In the genomic region with DNA sequence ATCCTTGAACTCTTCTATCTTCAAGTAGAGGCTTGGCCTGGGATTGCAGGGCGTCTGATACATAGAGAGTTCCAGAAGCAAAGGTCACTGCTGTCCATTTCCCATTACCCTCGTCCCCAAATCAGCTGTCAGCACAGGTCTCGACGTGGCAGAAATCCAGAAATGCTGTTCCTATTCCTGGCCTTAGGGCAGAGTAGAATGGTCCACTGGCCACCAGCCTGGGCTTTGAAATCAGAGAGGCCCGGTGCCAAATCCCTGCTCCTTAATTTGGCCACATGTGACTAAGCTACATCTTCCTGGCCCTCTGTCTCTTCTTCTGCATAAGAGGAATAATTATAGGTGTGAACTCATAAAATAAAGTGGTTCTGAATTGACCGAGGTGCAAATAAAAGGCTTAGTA, we compare ENCODE assay signal across 1 cellular context.
TF ChIP-seq lines count a peak whose summit lies in the region.

No MANE protein-coding gene starts in this region.

TF ChIP-seq in K562, 482 proteins besides CTCF, POLR2A, EP300 and RAD21 (continued from another document):
- TF ChIP-seq, protein P1, sequence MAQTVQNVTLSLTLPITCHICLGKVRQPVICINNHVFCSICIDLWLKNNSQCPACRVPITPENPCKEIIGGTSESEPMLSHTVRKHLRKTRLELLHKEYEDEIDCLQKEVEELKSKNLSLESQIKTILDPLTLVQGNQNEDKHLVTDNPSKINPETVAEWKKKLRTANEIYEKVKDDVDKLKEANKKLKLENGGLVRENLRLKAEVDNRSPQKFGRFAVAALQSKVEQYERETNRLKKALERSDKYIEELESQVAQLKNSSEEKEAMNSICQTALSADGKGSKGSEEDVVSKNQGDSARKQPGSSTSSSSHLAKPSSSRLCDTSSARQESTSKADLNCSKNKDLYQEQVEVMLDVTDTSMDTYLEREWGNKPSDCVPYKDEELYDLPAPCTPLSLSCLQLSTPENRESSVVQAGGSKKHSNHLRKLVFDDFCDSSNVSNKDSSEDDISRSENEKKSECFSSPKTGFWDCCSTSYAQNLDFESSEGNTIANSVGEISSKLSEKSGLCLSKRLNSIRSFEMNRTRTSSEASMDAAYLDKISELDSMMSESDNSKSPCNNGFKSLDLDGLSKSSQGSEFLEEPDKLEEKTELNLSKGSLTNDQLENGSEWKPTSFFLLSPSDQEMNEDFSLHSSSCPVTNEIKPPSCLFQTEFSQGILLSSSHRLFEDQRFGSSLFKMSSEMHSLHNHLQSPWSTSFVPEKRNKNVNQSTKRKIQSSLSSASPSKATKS (CRISPR knock-in tag; IDR thresholded peaks at IDR 0.05), result no peak
- TF ChIP-seq HIVEP1 (CRISPR knock-in tag; IDR thresholded peaks at IDR 0.05) (no peak), SREBF1 (IDR thresholded peaks at IDR 0.05; ENCODE audit: borderline replicate concordance, low read depth, low read length) (no peak), PHTF2 (CRISPR knock-in tag; IDR thresholded peaks at IDR 0.05) (no peak), RB1 (IDR thresholded peaks at IDR 0.05; ENCODE audit: low read depth) (no peak), ZNF3 (CRISPR knock-in tag; IDR thresholded peaks at IDR 0.05) (no peak), ZBTB1 (CRISPR knock-in tag; IDR thresholded peaks at IDR 0.05; ENCODE audit: borderline replicate concordance, low read depth) (no peak)
- TF ChIP-seq, protein P2, sequence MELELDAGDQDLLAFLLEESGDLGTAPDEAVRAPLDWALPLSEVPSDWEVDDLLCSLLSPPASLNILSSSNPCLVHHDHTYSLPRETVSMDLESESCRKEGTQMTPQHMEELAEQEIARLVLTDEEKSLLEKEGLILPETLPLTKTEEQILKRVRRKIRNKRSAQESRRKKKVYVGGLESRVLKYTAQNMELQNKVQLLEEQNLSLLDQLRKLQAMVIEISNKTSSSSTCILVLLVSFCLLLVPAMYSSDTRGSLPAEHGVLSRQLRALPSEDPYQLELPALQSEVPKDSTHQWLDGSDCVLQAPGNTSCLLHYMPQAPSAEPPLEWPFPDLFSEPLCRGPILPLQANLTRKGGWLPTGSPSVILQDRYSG (tag; conservative IDR thresholded peaks at IDR 0.05; ENCODE audit: low read depth), result no peak
- TF ChIP-seq, protein P3, sequence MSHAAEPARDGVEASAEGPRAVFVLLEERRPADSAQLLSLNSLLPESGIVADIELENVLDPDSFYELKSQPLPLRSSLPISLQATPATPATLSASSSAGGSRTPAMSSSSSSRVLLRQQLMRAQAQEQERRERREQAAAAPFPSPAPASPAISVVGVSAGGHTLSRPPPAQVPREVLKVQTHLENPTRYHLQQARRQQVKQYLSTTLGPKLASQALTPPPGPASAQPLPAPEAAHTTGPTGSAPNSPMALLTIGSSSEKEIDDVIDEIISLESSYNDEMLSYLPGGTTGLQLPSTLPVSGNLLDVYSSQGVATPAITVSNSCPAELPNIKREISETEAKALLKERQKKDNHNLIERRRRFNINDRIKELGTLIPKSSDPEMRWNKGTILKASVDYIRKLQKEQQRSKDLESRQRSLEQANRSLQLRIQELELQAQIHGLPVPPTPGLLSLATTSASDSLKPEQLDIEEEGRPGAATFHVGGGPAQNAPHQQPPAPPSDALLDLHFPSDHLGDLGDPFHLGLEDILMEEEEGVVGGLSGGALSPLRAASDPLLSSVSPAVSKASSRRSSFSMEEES (CRISPR knock-in tag; IDR thresholded peaks at IDR 0.05), result no peak
TF ChIP-seq in K562: peak in this region for 0.
